ENCODE assay signal across 17 cellular contexts in the genomic region with DNA sequence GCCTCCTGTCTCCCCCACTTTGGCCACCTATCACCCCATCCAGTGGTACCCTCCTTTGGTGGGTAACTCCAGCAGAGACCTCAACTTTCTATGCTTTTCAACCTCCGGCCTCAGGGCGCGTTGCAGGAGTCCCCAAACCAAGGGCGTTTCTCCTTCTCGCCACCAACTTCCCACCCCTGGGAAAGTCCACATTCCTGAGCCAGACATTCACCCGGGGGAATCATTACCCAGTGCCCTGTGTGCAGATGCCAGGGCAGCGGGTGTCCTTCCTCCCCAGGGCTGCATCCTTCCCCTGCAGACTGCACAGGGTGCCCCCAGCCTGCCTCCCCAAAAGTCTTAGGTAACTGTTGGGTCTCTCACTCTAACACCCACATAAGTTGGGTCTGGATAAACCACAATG. TPM values are rescaled to one million over a fixed set of nuclear protein-coding genes. Genes with fewer than 3 reads are reported as not detected.
DNase-seq lines count a peak whose midpoint lies in the region; ATAC-seq and TF ChIP-seq lines count a peak whose summit lies in the region.
"Had no signal": no experiment of that assay in that cellular context is flagged by ENCODE, and none has a peak within 500 bp of the region (broad histone marks: within the 10 kb centered on the region; RNA-seq: fewer than 3 reads in every experiment).

No MANE protein-coding gene starts in this region.

- peak overlapping the region; percentile 34; the same call in 1 of the 2 replicates for H3K27ac ChIP-seq in Panc1 (ENCODE audit: low read length)
- peak overlapping the region; percentile 44 for H3K27ac ChIP-seq in foreskin keratinocyte
- H3K27ac ChIP-seq in upper lobe of left lung, result no peak overlapping the region
- H3K27ac ChIP-seq: cardiac muscle cell, left lung, tibial artery had no signal

- no peaks in the 10 kb centered on the region for H3K9me3 ChIP-seq in Panc1 (ENCODE audit: control insufficient read depth, insufficient read depth, low read depth, low read length)
- peaks cover 0 to 7% (median 0%) of the 10 kb centered on the region in 4 donors for H3K9me3 ChIP-seq in upper lobe of left lung
- H3K9me3 ChIP-seq: tibial artery had no signal

- CTCF ChIA-PET in Panc1 (lab: Charles Lee), result no interaction called here

- H3K4me3 ChIP-seq in Panc1 (ENCODE audit: low read depth in 2 of 2, low read length in 2 of 2) (no peak overlapping the region), upper lobe of left lung (no peak overlapping the region), H7 (ENCODE audit: insufficient read depth, low read depth, low read length) (no peak overlapping the region)
- H3K4me3 ChIP-seq: cardiac muscle cell, left lung, tibial artery had no signal

- TF ChIP-seq EP300 in upper lobe of left lung (IDR thresholded peaks at IDR 0.05), result no peak

- POLR2A ChIA-PET in Panc1 (lab: Charles Lee), result no interaction called here

- DNase-seq in Daoy (ENCODE audit: low read depth) (peak; percentile 75), Panc1 (ENCODE audit: low read depth, low spot score) (no peak), foreskin keratinocyte (peak in 1 of 2 donors; percentile 32), renal cortical epithelial cell (ENCODE audit: low read depth) (peak; percentile 72), upper lobe of left lung (no peak), H7 (no peak)
- DNase-seq: erythroblast; left lung; NCI-H2171; NCI-H526 treated with DMSO at 0.1 percent for 48 hours; stimulated activated naive B cell treated with anti-CD40 and anti-IgM and Interleukin-4, amounts not matched to agents 10 μg/mL and 1 μg/mL and 100 μg/mL, for 72 hours; tibial artery had no signal

- no peaks in the 10 kb centered on the region for H3K27me3 ChIP-seq in Panc1 (ENCODE audit: control insufficient read depth, insufficient read depth, low read length)
- H3K27me3 ChIP-seq in foreskin keratinocyte, result no peaks in the 10 kb centered on the region
- H3K27me3 ChIP-seq in upper lobe of left lung, result no peaks in the 10 kb centered on the region
- no peaks in the 10 kb centered on the region for H3K27me3 ChIP-seq in H7 (ENCODE audit: control insufficient read depth, insufficient read depth, low read length)
- H3K27me3 ChIP-seq: cardiac muscle cell, left lung, tibial artery had no signal

- BruUV-seq in Panc1 (replicated peaks; lab: Mats Ljungman, UMichigan), result no TSS peak

- H3K36me3 ChIP-seq in Panc1 (ENCODE audit: control insufficient read depth, insufficient read depth, low read length), result no peaks in the 10 kb centered on the region
- no peaks in the 10 kb centered on the region for H3K36me3 ChIP-seq in upper lobe of left lung
- H3K36me3 ChIP-seq in H7 (replicated peaks; ENCODE audit: control insufficient read depth, insufficient read depth, low read length), result no peaks in the 10 kb centered on the region
- H3K36me3 ChIP-seq: cardiac muscle cell, left lung, tibial artery had no signal

- ATAC-seq in Panc1 (no peak), foreskin keratinocyte (no peak), upper lobe of left lung (ENCODE audit: low FRiP score in 2 of 2) (no peak), HG03108 (IDR thresholded peaks at IDR 0.05; ENCODE audit: unreplicated experiment) (no peak)
- no peak for ATAC-seq in activated CD4-positive, CD25-positive, alpha-beta regulatory T cell treated with anti-CD3 and anti-CD28 coated beads, Interleukin-2, amount 50 U/mL, for 24 hours
- ATAC-seq: left lung; stimulated activated naive B cell treated with anti-CD40 and anti-IgM and Interleukin-4, amounts not matched to agents 10 μg/mL and 1 μg/mL and 100 μg/mL, for 72 hours had no signal

- WGBS in upper lobe of left lung, 2 donors, result 91% methylated on average over 7 of the region's 7 CpGs

- intact Hi-C loops in Panc1 (cut with micrococcal nuclease; ENCODE audit: unreplicated experiment), result no loop called here

- in situ Hi-C loops in Panc1 (cut with HindIII; ENCODE audit: low pct_unique_long_range_greater_than_20kb, low sequenced_read_pairs), result no loop called here

- TF ChIP-seq POLR2A in upper lobe of left lung (IDR thresholded peaks at IDR 0.05), result no peak

- no peak for TF ChIP-seq CTCF in Panc1 (IDR thresholded peaks at IDR 0.05)
- no peak for TF ChIP-seq CTCF in foreskin keratinocyte (conservative IDR thresholded peaks at IDR 0.05)
- no peak for TF ChIP-seq CTCF in upper lobe of left lung (IDR thresholded peaks at IDR 0.05)

- peaks cover 16% of the 10 kb centered on the region for H3K4me1 ChIP-seq in Panc1 (ENCODE audit: control insufficient read depth, insufficient read depth, low read length)
- H3K4me1 ChIP-seq in foreskin keratinocyte, result peaks cover 25% of the 10 kb centered on the region
- no peaks in the 10 kb centered on the region for H3K4me1 ChIP-seq in upper lobe of left lung
- H3K4me1 ChIP-seq: left lung had no signal

RNA-seq across cellular contexts. Expression of gene MYEOV, which starts 26.4 kb away (rescaled TPM):
- total RNA-seq in Daoy (2014; rRNA removed; shearing (Covaris generic)), result 5.6 and 13.6 TPM in 2 replicates
- 69.8 TPM for total RNA-seq in Panc1 (2021; ENCODE audit: unreplicated experiment)
- 49.0 TPM for polyA plus RNA-seq in Panc1 (2012; ENCODE audit: insufficient read length)
- 3.0 and 5.4 TPM in 2 replicates for total RNA-seq in foreskin keratinocyte
- 2.1 and 4.4 TPM in 2 replicates for polyA plus RNA-seq in foreskin keratinocyte
- 0.25 and 13.5 TPM in 2 replicates for total RNA-seq in renal cortical epithelial cell
- under 1 TPM in 4 of 6 donors, not detected in 2; 0.30 to 0.98 (median 0.77) TPM for total RNA-seq in upper lobe of left lung
- total RNA-seq in H7 (2014; rRNA removed; shearing (Covaris generic)), result 2.0 and 4.3 TPM in 2 replicates
- total RNA-seq: B cell; T-helper 2 cell treated with Interferon-gamma antibody and Interleukin-4, amounts not matched to agents 100 ng/mL and 5 ng/mL, for 36 hours had no signal
- polyA plus RNA-seq: cardiac muscle cell had no signal

Comparison
In these comparisons a context has a peak if more than half of its experiments do, and no peak if none do; other contexts are left out.
1. DNase-seq: peak in Daoy (single experiment) and renal cortical epithelial cell (single experiment); none in Panc1 (single experiment), upper lobe of left lung (0 of 2) and H7 (single experiment).
2. H3K27ac ChIP-seq: peak in Panc1 (single experiment) and foreskin keratinocyte (single experiment); none in upper lobe of left lung (0 of 4).